Comparison of ENCODE assay signal across 17 cellular contexts in genomic region chr7:42699415-42700178, GRCh38.
A peak's percentile ranks its signal among the peaks of the same experiment; 100 is the strongest.
DNase-seq lines count a peak whose midpoint lies in the region; ATAC-seq and TF ChIP-seq lines count a peak whose summit lies in the region.
"Had no signal": no experiment of that assay in that cellular context is flagged by ENCODE, and none has a peak within 500 bp of the region (broad histone marks: within the 10 kb centered on the region; RNA-seq: fewer than 3 reads in every experiment).

No MANE protein-coding gene starts in this region.

- H3K9me1 ChIP-seq in IMR-90 (ENCODE audit: insufficient read depth, low read length): no peaks in the 10 kb centered on the region

- H3K27me3 ChIP-seq in IMR-90 (ENCODE audit: control insufficient read depth, insufficient read depth, low read length) (peaks cover 2% of the 10 kb centered on the region), endodermal cell (ENCODE audit: control insufficient read depth, insufficient read depth, low read length, poor library complexity, severe bottlenecking) (no peaks in the 10 kb centered on the region), muscle layer of colon (ENCODE audit: control insufficient read depth in 1 of 2, insufficient read depth in 2 of 2, low read length in 2 of 2) (no peaks in the 10 kb centered on the region), stomach (no peaks in the 10 kb centered on the region), upper lobe of right lung (no peaks in the 10 kb centered on the region)

- no peak for TF ChIP-seq EP300 in stomach (IDR thresholded peaks at IDR 0.05)

- H3K27ac Mint-ChIP-seq in endodermal cell: peak overlapping the region; percentile 3
- H3K27ac Mint-ChIP-seq in activated T-helper 1 cell treated with anti-CD3 and anti-CD28 coated beads, Interleukin-12 subunit alpha, Interleukin-12 subunit beta, Interleukin-2, Interleukin-4 antibody, amounts not matched to agents 30 ng/mL and 10 ng/mL and 1 ng/mL, durations not matched to agents 14 hours and 24 hours and 36 hours: no peak overlapping the region
- H3K27ac Mint-ChIP-seq: HFFc6, IgD-negative memory B cell had no signal

- WGBS in IMR-90 (ENCODE audit: extremely low coverage in 2 of 2, insufficient read length in 1 of 2), 2 experiments: 0% methylated on average over 1 of the region's 11 CpGs; no CpG with 5 or more reads in 1 of the 2 experiments
- 86 to 92% methylated on average over 7 to 11 of the region's 11 CpGs for WGBS in endodermal cell (ENCODE audit: insufficient coverage in 1 of 2, insufficient read length in 1 of 2), 2 experiments
- 16 to 43% (median 28%) methylated on average over 11 of the region's 11 CpGs for WGBS in stomach, 5 donors

- H3K4me1 ChIP-seq in IMR-90 (ENCODE audit: control insufficient read depth, insufficient read depth, low read length): peaks cover 3% of the 10 kb centered on the region; the same call in 1 of the 2 replicates
- peaks cover 5% of the 10 kb centered on the region for H3K4me1 ChIP-seq in endodermal cell (ENCODE audit: control insufficient read depth, insufficient read depth, low read length)
- peaks cover 58% of the 10 kb centered on the region for H3K4me1 ChIP-seq in muscle layer of colon (ENCODE audit: insufficient read depth, low read length)
- peaks cover 7 to 50% (median 29%) of the 10 kb centered on the region in 4 donors for H3K4me1 ChIP-seq in stomach
- no peaks in the 10 kb centered on the region for H3K4me1 ChIP-seq in upper lobe of right lung
- H3K4me1 ChIP-seq: Caco-2 had no signal

- no peaks in the 10 kb centered on the region for H3K36me3 Mint-ChIP-seq in endodermal cell (ENCODE audit: low read depth)
- H3K36me3 Mint-ChIP-seq in activated T-helper 1 cell treated with anti-CD3 and anti-CD28 coated beads, Interleukin-12 subunit alpha, Interleukin-12 subunit beta, Interleukin-2, Interleukin-4 antibody, amounts not matched to agents 30 ng/mL and 10 ng/mL and 1 ng/mL, durations not matched to agents 14 hours and 24 hours and 36 hours (ENCODE audit: low read depth): no peaks in the 10 kb centered on the region
- H3K36me3 Mint-ChIP-seq: IgD-negative memory B cell had no signal

- no peak overlapping the region for H4K8ac ChIP-seq in IMR-90 (ENCODE audit: low read depth in 2 of 2, low read length in 2 of 2)

- H4K5ac ChIP-seq in IMR-90 (ENCODE audit: low read depth, low read length): no peak overlapping the region; the same call in 1 of the 2 replicates

- no peak for ATAC-seq in IMR-90 (ENCODE audit: low read depth)
- no peak for ATAC-seq in GM18870 (IDR thresholded peaks at IDR 0.05; ENCODE audit: unreplicated experiment)
- no peak for ATAC-seq in HG03457 (IDR thresholded peaks at IDR 0.05; ENCODE audit: unreplicated experiment)
- ATAC-seq in upper lobe of right lung: no peak

- TF ChIP-seq CTCF in IMR-90 (conservative IDR thresholded peaks at IDR 0.05; ENCODE audit: low read depth, low read length) (no peak), endodermal cell (conservative IDR thresholded peaks at IDR 0.05) (no peak), stomach (IDR thresholded peaks at IDR 0.05) (no peak), upper lobe of right lung (IDR thresholded peaks at IDR 0.05) (no peak)

- H3K36me3 ChIP-seq in IMR-90 (ENCODE audit: control insufficient read depth, insufficient read depth, low read length): no peaks in the 10 kb centered on the region
- no peaks in the 10 kb centered on the region for H3K36me3 ChIP-seq in endodermal cell (ENCODE audit: control insufficient read depth, insufficient read depth, low read length)
- H3K36me3 ChIP-seq in muscle layer of colon (ENCODE audit: insufficient read depth, low read length): no peaks in the 10 kb centered on the region
- no peaks in the 10 kb centered on the region for H3K36me3 ChIP-seq in stomach
- H3K36me3 ChIP-seq in upper lobe of right lung: no peaks in the 10 kb centered on the region

- no peak overlapping the region for H2BK5ac ChIP-seq in IMR-90 (ENCODE audit: low read depth, low read length, poor library complexity, severe bottlenecking)

- no peaks in the 10 kb centered on the region for H3K27me3 Mint-ChIP-seq in endodermal cell (ENCODE audit: insufficient read depth)
- H3K27me3 Mint-ChIP-seq in activated T-helper 1 cell treated with anti-CD3 and anti-CD28 coated beads, Interleukin-12 subunit alpha, Interleukin-12 subunit beta, Interleukin-2, Interleukin-4 antibody, amounts not matched to agents 30 ng/mL and 10 ng/mL and 1 ng/mL, durations not matched to agents 14 hours and 24 hours and 36 hours (ENCODE audit: insufficient read depth): peaks cover 4% of the 10 kb centered on the region

- TF ChIP-seq POLR2A in IMR-90 (IDR thresholded peaks at IDR 0.05; ENCODE audit: low read depth, low read length): no peak
- no peak for TF ChIP-seq POLR2A in stomach (IDR thresholded peaks at IDR 0.05)

- H3K9ac ChIP-seq in IMR-90 (ENCODE audit: low read depth, low read length) (no peak overlapping the region; the same call in 1 of the 2 replicates), endodermal cell (ENCODE audit: extremely low read depth, low read length, poor library complexity, severe bottlenecking) (no peak overlapping the region), muscle layer of colon (ENCODE audit: low read length) (no peak overlapping the region)

- CTCF ChIA-PET in IMR-90 (lab: Yijun Ruan, JAX): no interaction called here

- dilution Hi-C loops in IMR-90 (cut with HindIII; ENCODE audit: low sequenced_read_pairs, unreplicated experiment): no loop called here

- H3K9me3 ChIP-seq in IMR-90 (ENCODE audit: control insufficient read depth, insufficient read depth, low read length) (no peaks in the 10 kb centered on the region), endodermal cell (ENCODE audit: control insufficient read depth, low read length) (no peaks in the 10 kb centered on the region), muscle layer of colon (ENCODE audit: low read length) (no peaks in the 10 kb centered on the region), stomach (no peaks in the 10 kb centered on the region), upper lobe of right lung (no peaks in the 10 kb centered on the region)
- H3K9me3 ChIP-seq: Caco-2 had no signal

- no peaks in the 10 kb centered on the region for H4K20me1 ChIP-seq in IMR-90 (ENCODE audit: insufficient read depth, low read length)

- DNase-seq in IMR-90 (no peak), endodermal cell (no peak), stomach (no peak), upper lobe of right lung (no peak)
- no peak for DNase-seq in activated T-helper 1 cell treated with anti-CD3 and anti-CD28 coated beads, Interleukin-12 subunit alpha, Interleukin-12 subunit beta, Interleukin-2, Interleukin-4 antibody, amounts not matched to agents 30 ng/mL and 10 ng/mL and 1 ng/mL, durations not matched to agents 14 hours and 24 hours and 36 hours (ENCODE audit: low spot score)
- DNase-seq: ACHN, Caco-2, DMS153, HFFc6, NCI-H187 treated with DMSO at 0.1 percent for 48 hours, NCI-H2171, NCI-H446 treated with DMSO at 0.1 percent for 48 hours, RPMI8226 had no signal

- no peak overlapping the region for H3K4me3 Mint-ChIP-seq in endodermal cell
- no peak overlapping the region for H3K4me3 Mint-ChIP-seq in activated T-helper 1 cell treated with anti-CD3 and anti-CD28 coated beads, Interleukin-12 subunit alpha, Interleukin-12 subunit beta, Interleukin-2, Interleukin-4 antibody, amounts not matched to agents 30 ng/mL and 10 ng/mL and 1 ng/mL, durations not matched to agents 14 hours and 24 hours and 36 hours
- H3K4me3 Mint-ChIP-seq: HFFc6, IgD-negative memory B cell had no signal

- no peak overlapping the region for H3K56ac ChIP-seq in IMR-90 (ENCODE audit: extremely low read depth, insufficient read depth, low read length)

- H3K4me1 Mint-ChIP-seq in endodermal cell: peaks cover 7% of the 10 kb centered on the region
- H3K4me1 Mint-ChIP-seq in activated T-helper 1 cell treated with anti-CD3 and anti-CD28 coated beads, Interleukin-12 subunit alpha, Interleukin-12 subunit beta, Interleukin-2, Interleukin-4 antibody, amounts not matched to agents 30 ng/mL and 10 ng/mL and 1 ng/mL, durations not matched to agents 14 hours and 24 hours and 36 hours (ENCODE audit: low read depth): no peaks in the 10 kb centered on the region
- H3K4me1 Mint-ChIP-seq: IgD-negative memory B cell had no signal

- no peak overlapping the region for H2BK15ac ChIP-seq in IMR-90 (ENCODE audit: low read depth, low read length)

- BruUV-seq in IMR-90 (replicated peaks; lab: Mats Ljungman, UMichigan): no TSS peak

- no peak overlapping the region for H3K4ac ChIP-seq in IMR-90 (ENCODE audit: low read depth, low read length)

- H3K23ac ChIP-seq in IMR-90 (ENCODE audit: low read depth, low read length): no peak overlapping the region

- intact Hi-C loops in IMR-90 (cut with micrococcal nuclease) (no loop called here), stomach (cut with DNase I; ENCODE audit: low total_unique reads) (no loop called here), upper lobe of right lung (cut with DNase I) (no loop called here)
- intact Hi-C loops in activated T-helper 1 cell treated with anti-CD3 and anti-CD28 coated beads, Interleukin-12 subunit alpha, Interleukin-12 subunit beta, Interleukin-2, Interleukin-4 antibody, amounts not matched to agents 30 ng/mL and 10 ng/mL and 1 ng/mL, durations not matched to agents 14 hours and 24 hours and 36 hours (cut with micrococcal nuclease): no loop called here

- no peak overlapping the region for H3K14ac ChIP-seq in IMR-90 (replicated peaks; ENCODE audit: low read depth, low read length)

- H4K91ac ChIP-seq in IMR-90 (ENCODE audit: insufficient read depth, low read depth, low read length): no peak overlapping the region

- H2BK120ac ChIP-seq in IMR-90 (ENCODE audit: low read depth, low read length): no peak overlapping the region

- H2AK5ac ChIP-seq in IMR-90 (ENCODE audit: low read depth, low read length): no peak overlapping the region

- in situ Hi-C loops in IMR-90 (cut with MboI; ENCODE audit: low sequenced_read_pairs): no loop called here

- H3K4me3 ChIP-seq in IMR-90 (ENCODE audit: insufficient read depth, low read depth, low read length) (no peak overlapping the region), endodermal cell (ENCODE audit: low read length) (no peak overlapping the region), muscle layer of colon (ENCODE audit: low read depth in 1 of 2, low read length in 2 of 2) (no peak overlapping the region), stomach (no peak overlapping the region), upper lobe of right lung (no peak overlapping the region)

- H2AK9ac ChIP-seq in IMR-90 (replicated peaks; ENCODE audit: low read depth, low read length, poor library complexity): no peak overlapping the region

- peak overlapping the region; percentile 59; the same call in 1 of the 2 replicates for H3K18ac ChIP-seq in IMR-90 (ENCODE audit: low read depth, low read length)

- H3K79me1 ChIP-seq in IMR-90 (ENCODE audit: low read depth in 1 of 2, low read length in 2 of 2): no peaks in the 10 kb centered on the region

- no peak overlapping the region for H2BK20ac ChIP-seq in IMR-90 (ENCODE audit: low read depth, low read length)

- peak overlapping the region; percentile 64; the same call in 1 of the 2 replicates for H3K27ac ChIP-seq in IMR-90 (ENCODE audit: insufficient read depth, low read length)
- H3K27ac ChIP-seq in endodermal cell (ENCODE audit: low read depth, low read length): no peak overlapping the region
- H3K27ac ChIP-seq in muscle layer of colon (ENCODE audit: low read depth, low read length): peak overlapping the region; percentile 26
- peak overlapping the region in 4 of 5 donors; percentile 28 to 58 (median 34) for H3K27ac ChIP-seq in stomach
- H3K27ac ChIP-seq in upper lobe of right lung: no peak overlapping the region

- peak overlapping the region; percentile 59; the same call in 1 of the 2 replicates for H3K4me2 ChIP-seq in IMR-90 (ENCODE audit: low read depth, low read length)

- TF ChIP-seq RAD21 in IMR-90 (IDR thresholded peaks at IDR 0.05; ENCODE audit: low read length): no peak

- H2AFZ ChIP-seq in IMR-90 (replicated peaks; ENCODE audit: low read length, poor library complexity): no peak overlapping the region

- H3K9me3 Mint-ChIP-seq in endodermal cell: no peaks in the 10 kb centered on the region
- H3K9me3 Mint-ChIP-seq in activated T-helper 1 cell treated with anti-CD3 and anti-CD28 coated beads, Interleukin-12 subunit alpha, Interleukin-12 subunit beta, Interleukin-2, Interleukin-4 antibody, amounts not matched to agents 30 ng/mL and 10 ng/mL and 1 ng/mL, durations not matched to agents 14 hours and 24 hours and 36 hours: no peaks in the 10 kb centered on the region
- H3K9me3 Mint-ChIP-seq: HFFc6 had no signal

- POLR2A ChIA-PET in IMR-90 (lab: Charles Lee; ENCODE audit: unreplicated experiment): no interaction called here

Comparison
In these comparisons a context has a peak if more than half of its experiments do, and no peak if none do; other contexts are left out.
1. H3K27ac ChIP-seq: peak in IMR-90 (single experiment), muscle layer of colon (single experiment) and stomach (4 of 5); none in endodermal cell (single experiment) and upper lobe of right lung (single experiment).